Comparison of ENCODE assay signal across 8 cellular contexts in the genomic region with DNA sequence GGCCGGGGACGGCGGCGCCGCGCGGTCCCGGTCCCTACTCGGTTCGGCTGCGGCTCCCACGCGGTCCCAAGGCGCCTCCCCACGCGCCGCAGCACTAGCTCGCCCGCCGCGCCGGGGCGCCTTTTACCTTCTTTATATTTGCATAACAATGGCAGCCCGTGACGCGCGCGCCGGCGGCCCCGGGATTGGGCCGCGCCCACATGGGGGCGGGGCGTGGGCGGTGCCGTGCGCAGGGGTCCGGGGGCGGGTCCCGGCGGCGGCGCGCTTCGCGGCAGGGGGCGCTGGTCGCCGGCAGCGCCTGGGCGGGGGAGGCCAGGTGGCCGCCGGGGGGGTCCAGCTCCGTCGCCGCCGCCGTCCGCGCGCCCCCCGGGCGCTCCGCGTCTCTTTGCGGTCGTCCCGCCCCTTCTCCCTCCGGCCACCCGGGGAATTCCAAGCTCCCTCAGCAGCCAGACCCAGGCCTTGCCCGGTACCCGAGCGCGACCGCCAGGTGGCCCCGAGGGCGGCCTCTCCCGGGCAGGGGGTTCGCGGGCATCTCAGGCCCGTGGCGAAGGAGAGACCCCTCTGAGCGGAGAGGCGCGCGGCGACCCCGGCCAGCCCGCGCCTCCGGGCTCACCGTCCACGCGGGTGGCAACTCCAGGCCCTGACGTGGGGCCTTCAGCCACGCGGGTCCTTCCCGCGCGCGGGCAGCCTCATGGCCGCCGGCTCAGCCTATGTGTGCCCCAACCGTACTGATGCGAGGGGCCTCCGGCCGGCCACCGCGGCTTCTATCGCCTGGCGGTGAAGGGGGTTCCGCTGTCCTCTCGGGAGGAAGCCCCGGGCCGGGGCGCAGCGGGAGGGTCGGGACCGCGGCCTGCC. TPM values are rescaled to one million over a fixed set of nuclear protein-coding genes. Genes with fewer than 3 reads are reported as not detected.
DNase-seq lines count a peak whose midpoint lies in the region; TF ChIP-seq lines count a peak whose summit lies in the region.

A gene with protein sequence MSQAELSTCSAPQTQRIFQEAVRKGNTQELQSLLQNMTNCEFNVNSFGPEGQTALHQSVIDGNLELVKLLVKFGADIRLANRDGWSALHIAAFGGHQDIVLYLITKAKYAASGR (minus strand): TSS at position 96 of the 855 bp plus-strand sequence. CDS start 343 bp downstream, outside the sequence.

- H3K23ac ChIP-seq in trophoblast cell (ENCODE audit: low read length), result no peak within 1 kb of the TSS

- H3K27ac Mint-ChIP-seq in activated naive CD4-positive, alpha-beta T cell treated with anti-CD3 and anti-CD28 coated beads, Interleukin-2, amount 50 U/mL, for 24 hours, result no peak within 1 kb of the TSS

- no peak within 1 kb of the TSS for H2AK5ac ChIP-seq in trophoblast cell (ENCODE audit: low read length)

- POLR2A ChIA-PET in SK-N-SH (lab: Yijun Ruan, JAX), result interaction anchor here (0.8 to 1.7 kb wide), 7 partner anchors 13 to 247 kb away, joined by 3 to 5 read pairs (median 3); partner anchors contain the start of genes EXD3, NOXA1 and TUBB4B

- H3K79me2 ChIP-seq in MM.1S (ENCODE audit: low read length) (no peaks in the 10 kb centered on the region), SK-N-SH (ENCODE audit: insufficient read depth) (no peaks in the 10 kb centered on the region), trophoblast cell (ENCODE audit: control insufficient read depth, insufficient read depth, low read length, poor library complexity) (no peaks in the 10 kb centered on the region)

- peak within 1 kb of the TSS; percentile 31; the same call in 1 of the 2 replicates for H3K9ac ChIP-seq in MM.1S (ENCODE audit: low read length)
- peak within 1 kb of the TSS; percentile 38; the same call in 1 of the 2 replicates for H3K9ac ChIP-seq in SK-N-SH
- H3K9ac ChIP-seq in trophoblast cell (ENCODE audit: low read length), result peak within 1 kb of the TSS; percentile 54

- H3F3A ChIP-seq in MM.1S (ENCODE audit: insufficient read depth, low read length) (peaks cover 7% of the 10 kb centered on the region; the same call in 1 of the 2 replicates), SK-N-SH (replicated peaks; ENCODE audit: insufficient read depth) (peaks cover 4% of the 10 kb centered on the region)

- peak within 1 kb of the TSS; percentile 21 for H2BK12ac ChIP-seq in trophoblast cell (ENCODE audit: low read length)

- peak within 1 kb of the TSS; percentile 19 for H3K4ac ChIP-seq in trophoblast cell (ENCODE audit: low read depth, low read length)

- no peaks in the 10 kb centered on the region for H3K9me3 Mint-ChIP-seq in activated naive CD4-positive, alpha-beta T cell treated with anti-CD3 and anti-CD28 coated beads, Interleukin-2, amount 50 U/mL, for 24 hours

- TF ChIP-seq POLR2A in tibial nerve (IDR thresholded peaks at IDR 0.05), result peak in 1 of 2 donors; percentile 22

- H3K79me1 ChIP-seq in trophoblast cell (ENCODE audit: low read length), result peaks cover 2% of the 10 kb centered on the region

- H3K36me3 ChIP-seq in MM.1S (replicated peaks; ENCODE audit: insufficient read depth, low read length), result no peaks in the 10 kb centered on the region
- no peaks in the 10 kb centered on the region for H3K36me3 ChIP-seq in SK-N-SH (replicated peaks in 1 of 2; ENCODE audit: control insufficient read depth in 1 of 2, insufficient read depth in 2 of 2, low read length in 1 of 2)
- no peaks in the 10 kb centered on the region for H3K36me3 ChIP-seq in cardiac muscle cell
- no peaks in the 10 kb centered on the region for H3K36me3 ChIP-seq in trophoblast cell (ENCODE audit: control insufficient read depth in 1 of 2, insufficient read depth in 2 of 2, low read length in 2 of 2)
- H3K36me3 ChIP-seq in tibial nerve, result no peaks in the 10 kb centered on the region

- H3K4me3 ChIP-seq in MM.1S (ENCODE audit: low read length) (peak within 1 kb of the TSS; percentile 49; the same call in 1 of the 2 replicates), SK-N-SH (ENCODE audit: low read depth in 2 of 2, low read length in 1 of 2) (peak within 1 kb of the TSS; percentile 51 to 65), cardiac muscle cell (peak within 1 kb of the TSS; percentile 60), trophoblast cell (ENCODE audit: low read depth, low read length) (peak within 1 kb of the TSS; percentile 47), tibial nerve (peak within 1 kb of the TSS; percentile 34 to 56 (median 40))

- 0 out of 2 replicates have a peak, but pooled peaks have one; percentile 22 for TF ChIP-seq RAD21 in SK-N-SH (IDR thresholded peaks at IDR 0.05; ENCODE audit: low read length)

- H3K4me1 ChIP-seq in MM.1S (ENCODE audit: low read length) (0 out of 2 replicates have a peak, but pooled peaks cover 3% of the 10 kb centered on the region), SK-N-SH (ENCODE audit: control insufficient read depth in 1 of 2, insufficient read depth in 2 of 2, low read depth in 1 of 2, low read length in 1 of 2) (peaks cover 0 to 21% of the 10 kb centered on the region in 2 experiments; a peak in 2 of 4 replicates), cardiac muscle cell (ENCODE audit: low read depth) (peaks cover 14% of the 10 kb centered on the region), trophoblast cell (ENCODE audit: control insufficient read depth in 1 of 2, insufficient read depth in 2 of 2, low read length in 2 of 2) (peaks cover 12 to 22% of the 10 kb centered on the region in 2 experiments), tibial nerve (peaks cover 0 to 88% (median 44%) of the 10 kb centered on the region in 4 donors)

- peak within 1 kb of the TSS; percentile 20 for H2BK120ac ChIP-seq in trophoblast cell (ENCODE audit: insufficient read depth, low read length, poor library complexity)

- peak; percentile 79 for DNase-seq in GDM1 (lab: John Stamatoyannopoulos, UW)
- peak; percentile 47 for DNase-seq in H4 (ENCODE audit: low spot score)
- peak; percentile 87 for DNase-seq in MM.1S
- peak; percentile 98 for DNase-seq in SK-N-SH
- DNase-seq in cardiac muscle cell (ENCODE audit: low read depth in 1 of 2, low spot score in 1 of 2), result peak; percentile 86 to 95
- peak; percentile 52 to 77 for DNase-seq in trophoblast cell
- DNase-seq in tibial nerve (ENCODE audit: low spot score in 2 of 2), result peak; percentile 68 to 74

- TF ChIP-seq EP300 in SK-N-SH (IDR thresholded peaks at IDR 0.05; ENCODE audit: borderline replicate concordance in 1 of 2, low read depth in 1 of 2, low read length in 1 of 2) (no peak), tibial nerve (IDR thresholded peaks at IDR 0.05) (peak in 1 of 2 donors; percentile 41)

- H3K27ac ChIP-seq in MM.1S (ENCODE audit: low read length) (no peak within 1 kb of the TSS), SK-N-SH (ENCODE audit: low read depth in 2 of 2, low read length in 1 of 2) (peak within 1 kb of the TSS in 1 of 2 experiments; percentile 71; a peak in 2 of 4 replicates), cardiac muscle cell (peak within 1 kb of the TSS; percentile 47), trophoblast cell (ENCODE audit: low read depth, low read length) (no peak within 1 kb of the TSS), tibial nerve (peak within 1 kb of the TSS in 3 of 4 donors; percentile 76 to 86 (median 81))

- no peaks in the 10 kb centered on the region for H3K9me2 ChIP-seq in MM.1S (replicated peaks; ENCODE audit: insufficient read depth, low read length)
- H3K9me2 ChIP-seq in SK-N-SH, result no peaks in the 10 kb centered on the region

- H3K4me2 ChIP-seq in MM.1S (ENCODE audit: low read depth, low read length) (peak within 1 kb of the TSS; percentile 92), SK-N-SH (peak within 1 kb of the TSS; percentile 75; the same call in 1 of the 2 replicates), trophoblast cell (ENCODE audit: low read length) (peak within 1 kb of the TSS; percentile 70)

- H2BK5ac ChIP-seq in trophoblast cell (ENCODE audit: low read depth, low read length, poor library complexity), result no peak within 1 kb of the TSS

- peaks cover 4% of the 10 kb centered on the region for H3K27me3 Mint-ChIP-seq in activated naive CD4-positive, alpha-beta T cell treated with anti-CD3 and anti-CD28 coated beads, Interleukin-2, amount 50 U/mL, for 24 hours

- H4K8ac ChIP-seq in trophoblast cell (ENCODE audit: low read depth, low read length), result peak within 1 kb of the TSS; percentile 51

- CTCF ChIA-PET in SK-N-SH (lab: Yijun Ruan, JAX), result interaction anchor here (0.6 to 5.7 kb wide), 41 partner anchors 8 to 258 kb away, joined by 3 to 74 read pairs (median 4); partner anchors contain the start of genes EXD3, NOXA1, STPG3 and TPRN

- H2AFZ ChIP-seq in MM.1S (ENCODE audit: low read length), result peak within 1 kb of the TSS; percentile 69
- peak within 1 kb of the TSS; percentile 81; the same call in 1 of the 2 replicates for H2AFZ ChIP-seq in SK-N-SH (ENCODE audit: low read depth)
- H2AFZ ChIP-seq in trophoblast cell (ENCODE audit: insufficient read depth, low read length, poor library complexity), result peak within 1 kb of the TSS; percentile 53

- peaks cover 16% of the 10 kb centered on the region for H3K4me1 Mint-ChIP-seq in activated naive CD4-positive, alpha-beta T cell treated with anti-CD3 and anti-CD28 coated beads, Interleukin-2, amount 50 U/mL, for 24 hours

- WGBS in SK-N-SH (ENCODE audit: low lambda C conversion rate), result 41% methylated on average over 6 of the region's 121 CpGs
- no CpG with 5 or more reads among the region's 121 CpGs for WGBS in trophoblast cell (ENCODE audit: extremely low coverage, insufficient coverage, insufficient read length)
- 4 to 11% methylated on average over 14 to 25 of the region's 121 CpGs for WGBS in tibial nerve, 2 donors

- TF ChIP-seq CTCF in MM.1S (IDR thresholded peaks at IDR 0.05; ENCODE audit: low read length) (peak; percentile 47), SK-N-SH (IDR thresholded peaks at IDR 0.05) (peak; percentile 58), cardiac muscle cell (IDR thresholded peaks at IDR 0.05; ENCODE audit: low read depth, low read length) (peak; percentile 66), tibial nerve (IDR thresholded peaks at IDR 0.05) (peak in 4 of 5 experiments; percentile 23 to 72 (median 61))

- peak within 1 kb of the TSS; percentile 30 for H3K18ac ChIP-seq in trophoblast cell (ENCODE audit: low read length)

- H3K27me3 ChIP-seq in MM.1S (replicated peaks; ENCODE audit: insufficient read depth, low read length) (peaks cover 55% of the 10 kb centered on the region), SK-N-SH (ENCODE audit: insufficient read depth) (no peaks in the 10 kb centered on the region), cardiac muscle cell (peaks cover 22% of the 10 kb centered on the region), trophoblast cell (ENCODE audit: insufficient read depth, low read length) (peaks cover 8% of the 10 kb centered on the region), tibial nerve (peaks cover 3 to 88% of the 10 kb centered on the region in 2 donors)

- no peaks in the 10 kb centered on the region for H4K20me1 ChIP-seq in MM.1S (ENCODE audit: insufficient read depth, low read length)
- no peaks in the 10 kb centered on the region for H4K20me1 ChIP-seq in SK-N-SH (ENCODE audit: insufficient read depth)

- H4K91ac ChIP-seq in trophoblast cell (ENCODE audit: low read depth, low read length), result no peak within 1 kb of the TSS

- H4K12ac ChIP-seq in trophoblast cell (ENCODE audit: low read depth, low read length), result no peak within 1 kb of the TSS

- peak within 1 kb of the TSS; percentile 90 for H3K4me3 Mint-ChIP-seq in activated naive CD4-positive, alpha-beta T cell treated with anti-CD3 and anti-CD28 coated beads, Interleukin-2, amount 50 U/mL, for 24 hours

- no peaks in the 10 kb centered on the region for H3K36me3 Mint-ChIP-seq in activated naive CD4-positive, alpha-beta T cell treated with anti-CD3 and anti-CD28 coated beads, Interleukin-2, amount 50 U/mL, for 24 hours

- peak within 1 kb of the TSS; percentile 11 for H3K14ac ChIP-seq in trophoblast cell (ENCODE audit: low read length)

- H3K9me3 ChIP-seq in MM.1S (replicated peaks; ENCODE audit: insufficient read depth, low read length), result no peaks in the 10 kb centered on the region
- no peaks in the 10 kb centered on the region for H3K9me3 ChIP-seq in SK-N-SH
- H3K9me3 ChIP-seq in cardiac muscle cell (ENCODE audit: low read depth), result no peaks in the 10 kb centered on the region
- H3K9me3 ChIP-seq in trophoblast cell (ENCODE audit: insufficient read depth, low read depth, low read length), result no peaks in the 10 kb centered on the region
- H3K9me3 ChIP-seq in tibial nerve, result no peaks in the 10 kb centered on the region

RNA-seq across cellular contexts. Expression of the gene that starts here (rescaled TPM):
- total RNA-seq in H4 (2014; rRNA removed; shearing (Covaris generic)), result 0.37 TPM in 1 of 2 replicates, not detected in the other
- polyA plus RNA-seq in SK-N-SH (2012; rRNA removed), result 3.9 and 4.2 TPM in 2 replicates
- polyA plus RNA-seq in SK-N-SH (2012; cell fraction: cytosol; rRNA removed), result 2.9 and 3.4 TPM in 2 replicates
- 5.1 and 6.5 TPM in 2 replicates for polyA plus RNA-seq in SK-N-SH (2012; cell fraction: nucleus; rRNA removed)
- total RNA-seq in cardiac muscle cell, result 8.8 and 16.5 TPM in 2 replicates
- polyA plus RNA-seq in cardiac muscle cell, result 8.7 and 12.6 TPM in 2 replicates
- 1.6 and 1.7 TPM in 2 replicates for polyA plus RNA-seq in trophoblast cell (2013)
- 10 to 100 TPM in 1 of 4 donors, 1 to 10 TPM in 3; 3.1 to 13.5 (median 3.9) TPM for total RNA-seq in tibial nerve

Comparison
In these comparisons a context has a peak if more than half of its experiments do, and no peak if none do; other contexts are left out.
1. Peak in DNase-seq in H4; RNA of the gene not detected or under 1 TPM.
2. DNase-seq: peak in every context shown above with its lines; median percentile 98 in SK-N-SH; 90 in cardiac muscle cell; 87 in MM.1S; 79 in GDM1; 71 in tibial nerve; 64 in trophoblast cell; 47 in H4.
3. H3K27ac ChIP-seq: peak in cardiac muscle cell (single experiment) and tibial nerve (3 of 4); none in MM.1S (single experiment) and trophoblast cell (single experiment).
4. Peak in every context shown above with its lines, with median percentiles within 50 percentile points of each other: H2AFZ ChIP-seq, H3K4me2 ChIP-seq, H3K4me3 ChIP-seq, H3K9ac ChIP-seq and CTCF ChIP-seq.